In genomic region chr12:92973614-92974013, GRCh38 we compare ENCODE assay signal across 1 cellular context.
A peak's percentile ranks its signal among the peaks of the same experiment; 100 is the strongest.
TF ChIP-seq lines count a peak whose summit lies in the region.

No MANE protein-coding gene starts in this region.

TF ChIP-seq in HepG2, 621 proteins besides CTCF, POLR2A, EP300 and RAD21 (continued from another document and continues in another):
- no peak for TF ChIP-seq ATAD3A (CRISPR knock-in tag; IDR thresholded peaks at IDR 0.05)
- no peak for TF ChIP-seq ELF4 (CRISPR knock-in tag; IDR thresholded peaks at IDR 0.05; ENCODE audit: borderline replicate concordance)
- TF ChIP-seq ZFP90 (CRISPR knock-in tag; IDR thresholded peaks at IDR 0.05; ENCODE audit: borderline replicate concordance): no peak
- no peak for TF ChIP-seq CREB1 (IDR thresholded peaks at IDR 0.05)
- no peak for TF ChIP-seq CREB1 (CRISPR knock-in tag; IDR thresholded peaks at IDR 0.05)
- no peak for TF ChIP-seq ZNF713 (CRISPR knock-in tag; IDR thresholded peaks at IDR 0.05)
- no peak for TF ChIP-seq STAG1 (CRISPR knock-in tag; IDR thresholded peaks at IDR 0.05)
- no peak for TF ChIP-seq ZNF232 (CRISPR knock-in tag; IDR thresholded peaks at IDR 0.05; ENCODE audit: borderline replicate concordance)
- no peak for TF ChIP-seq ZNF263 (CRISPR knock-in tag; IDR thresholded peaks at IDR 0.05)
- TF ChIP-seq PAX8 (CRISPR knock-in tag; IDR thresholded peaks at IDR 0.05; ENCODE audit: borderline replicate concordance): no peak
- peak; percentile 98 for TF ChIP-seq CEBPB (IDR thresholded peaks at IDR 0.05; ENCODE audit: borderline replicate concordance, low read depth, low read length)
- TF ChIP-seq ZBTB1 (CRISPR knock-in tag; IDR thresholded peaks at IDR 0.05; ENCODE audit: borderline replicate concordance): no peak
- TF ChIP-seq CCAR2 (optimal IDR thresholded peaks at IDR 0.05; ENCODE audit: low read depth, low read length): no peak
- no peak for TF ChIP-seq STAT6 (CRISPR knock-in tag; IDR thresholded peaks at IDR 0.05; ENCODE audit: borderline replicate concordance)
- no peak for TF ChIP-seq ZNF383 (CRISPR knock-in tag; IDR thresholded peaks at IDR 0.05; ENCODE audit: borderline replicate concordance)
- 0 out of 2 replicates have a peak, but pooled peaks have one; percentile 28 for TF ChIP-seq NR2F6 (IDR thresholded peaks at IDR 0.05)
- TF ChIP-seq NR2F6 (CRISPR knock-in tag; IDR thresholded peaks at IDR 0.05): 0 out of 2 replicates have a peak, but pooled peaks have one; percentile 16
- TF ChIP-seq KLF16 (CRISPR knock-in tag; IDR thresholded peaks at IDR 0.05): peak in 1 of 2 experiments; percentile 46; a peak in 1 of 4 replicates
- peak; percentile 62; the same call in 1 of the 2 replicates for TF ChIP-seq TP53 (CRISPR knock-in tag; conservative IDR thresholded peaks at IDR 0.05)
- TF ChIP-seq TCF12 (IDR thresholded peaks at IDR 0.05): no peak
- no peak for TF ChIP-seq TCF12 (CRISPR knock-in tag; IDR thresholded peaks at IDR 0.05)
- TF ChIP-seq SOX5 (CRISPR knock-in tag; IDR thresholded peaks at IDR 0.05; ENCODE audit: borderline replicate concordance): peak; percentile 26; the same call in 1 of the 2 replicates
- TF ChIP-seq NFYB (CRISPR knock-in tag; IDR thresholded peaks at IDR 0.05): no peak
- TF ChIP-seq ZNF33B (CRISPR knock-in tag; IDR thresholded peaks at IDR 0.05): no peak
- TF ChIP-seq TEF (CRISPR knock-in tag; IDR thresholded peaks at IDR 0.05): 0 out of 2 replicates have a peak, but pooled peaks have one; percentile 39
- TF ChIP-seq HOXD1 (CRISPR knock-in tag; IDR thresholded peaks at IDR 0.05): no peak
- no peak for TF ChIP-seq HES4 (CRISPR knock-in tag; IDR thresholded peaks at IDR 0.05; ENCODE audit: borderline replicate concordance)
- TF ChIP-seq RXRB (CRISPR knock-in tag; IDR thresholded peaks at IDR 0.05; ENCODE audit: borderline replicate concordance): 0 out of 2 replicates have a peak, but pooled peaks have one; percentile 29
- TF ChIP-seq POGZ (CRISPR knock-in tag; IDR thresholded peaks at IDR 0.05): peak; percentile 72; the same call in 1 of the 2 replicates
- no peak for TF ChIP-seq ZNF737 (CRISPR knock-in tag; IDR thresholded peaks at IDR 0.05; ENCODE audit: borderline replicate concordance)
- TF ChIP-seq SUZ12 (IDR thresholded peaks at IDR 0.05; ENCODE audit: low read depth, low read length): no peak
- no peak for TF ChIP-seq PLSCR1 (CRISPR knock-in tag; IDR thresholded peaks at IDR 0.05; ENCODE audit: borderline replicate concordance)
- no peak for TF ChIP-seq JUND (CRISPR knock-in tag; IDR thresholded peaks at IDR 0.05)
- no peak for TF ChIP-seq NFE2L2 (IDR thresholded peaks at IDR 0.05; ENCODE audit: low read length)
- 0 out of 2 replicates have a peak, but pooled peaks have one; percentile 12 for TF ChIP-seq HNF4A (CRISPR knock-in tag; IDR thresholded peaks at IDR 0.05)
- no peak for TF ChIP-seq TAF1 (CRISPR knock-in tag; IDR thresholded peaks at IDR 0.05)
- no peak for TF ChIP-seq ZNF550 (CRISPR knock-in tag; IDR thresholded peaks at IDR 0.05; ENCODE audit: borderline replicate concordance)
- TF ChIP-seq ZFP41 (CRISPR knock-in tag; IDR thresholded peaks at IDR 0.05; ENCODE audit: borderline replicate concordance): no peak
- no peak for TF ChIP-seq NFKB2 (CRISPR knock-in tag; IDR thresholded peaks at IDR 0.05; ENCODE audit: borderline replicate concordance)
- no peak for TF ChIP-seq ZNF484 (CRISPR knock-in tag; IDR thresholded peaks at IDR 0.05; ENCODE audit: borderline replicate concordance, low read depth)
- 0 out of 2 replicates have a peak, but pooled peaks have one; percentile 18 for TF ChIP-seq ZNF788 (CRISPR knock-in tag; IDR thresholded peaks at IDR 0.05; ENCODE audit: borderline replicate concordance)
- TF ChIP-seq SAFB2 (CRISPR knock-in tag; IDR thresholded peaks at IDR 0.05; ENCODE audit: borderline replicate concordance, low read depth): no peak
- no peak for TF ChIP-seq NBN (conservative IDR thresholded peaks at IDR 0.05)
- TF ChIP-seq KDM5B (CRISPR knock-in tag; IDR thresholded peaks at IDR 0.05; ENCODE audit: borderline replicate concordance): no peak
- TF ChIP-seq ZNF180 (CRISPR knock-in tag; IDR thresholded peaks at IDR 0.05; ENCODE audit: borderline replicate concordance, low read depth): no peak
- TF ChIP-seq ZNF670 (CRISPR knock-in tag; IDR thresholded peaks at IDR 0.05; ENCODE audit: borderline replicate concordance): no peak
- peak; percentile 93 for TF ChIP-seq CEBPG (CRISPR knock-in tag; IDR thresholded peaks at IDR 0.05)
- TF ChIP-seq TBX3 (IDR thresholded peaks at IDR 0.05; ENCODE audit: borderline replicate concordance): no peak
- peak; percentile 67; the same call in 1 of the 2 replicates for TF ChIP-seq FOXA3 (CRISPR knock-in tag; IDR thresholded peaks at IDR 0.05)
- no peak for TF ChIP-seq ZHX1 (CRISPR knock-in tag; IDR thresholded peaks at IDR 0.05; ENCODE audit: low read depth)
- TF ChIP-seq ZXDC (CRISPR knock-in tag; IDR thresholded peaks at IDR 0.05): 0 out of 2 replicates have a peak, but pooled peaks have one; percentile 27
- TF ChIP-seq RFX1 (IDR thresholded peaks at IDR 0.05): no peak
- no peak for TF ChIP-seq CBX2 (IDR thresholded peaks at IDR 0.05; ENCODE audit: low read depth, low read length)
- no peak for TF ChIP-seq CBX2 (CRISPR knock-in tag; IDR thresholded peaks at IDR 0.05; ENCODE audit: low read depth)
- no peak for TF ChIP-seq ZNF207 (IDR thresholded peaks at IDR 0.05; ENCODE audit: borderline replicate concordance)
- no peak for TF ChIP-seq SRY (CRISPR knock-in tag; IDR thresholded peaks at IDR 0.05)
- TF ChIP-seq UBTF (CRISPR knock-in tag; IDR thresholded peaks at IDR 0.05): no peak
- TF ChIP-seq SIN3A (IDR thresholded peaks at IDR 0.05; ENCODE audit: borderline replicate concordance, low read depth, low read length): no peak
- no peak for TF ChIP-seq ZNF101 (CRISPR knock-in tag; IDR thresholded peaks at IDR 0.05; ENCODE audit: borderline replicate concordance, low read depth)
- TF ChIP-seq NCOA5 (CRISPR knock-in tag; IDR thresholded peaks at IDR 0.05): no peak
- no peak for TF ChIP-seq NCOA1 (CRISPR knock-in tag; IDR thresholded peaks at IDR 0.05)
- TF ChIP-seq HOMEZ (CRISPR knock-in tag; IDR thresholded peaks at IDR 0.05; ENCODE audit: low read depth): peak; percentile 52; the same call in 1 of the 2 replicates
- TF ChIP-seq WIZ (CRISPR knock-in tag; IDR thresholded peaks at IDR 0.05): no peak
- no peak for TF ChIP-seq FOXA1 (IDR thresholded peaks at IDR 0.05)
- peak; percentile 77 for TF ChIP-seq FOXA1 (CRISPR knock-in tag; IDR thresholded peaks at IDR 0.05)
- TF ChIP-seq FOSL2 (CRISPR knock-in tag; IDR thresholded peaks at IDR 0.05): peak; percentile 40; the same call in 1 of the 2 replicates
- TF ChIP-seq KAT8 (CRISPR knock-in tag; IDR thresholded peaks at IDR 0.05): 0 out of 2 replicates have a peak, but pooled peaks have one; percentile 30
- no peak for TF ChIP-seq ZNF225 (CRISPR knock-in tag; IDR thresholded peaks at IDR 0.05)
